ENCODE assay signal across 6 cellular contexts in the genomic region with DNA sequence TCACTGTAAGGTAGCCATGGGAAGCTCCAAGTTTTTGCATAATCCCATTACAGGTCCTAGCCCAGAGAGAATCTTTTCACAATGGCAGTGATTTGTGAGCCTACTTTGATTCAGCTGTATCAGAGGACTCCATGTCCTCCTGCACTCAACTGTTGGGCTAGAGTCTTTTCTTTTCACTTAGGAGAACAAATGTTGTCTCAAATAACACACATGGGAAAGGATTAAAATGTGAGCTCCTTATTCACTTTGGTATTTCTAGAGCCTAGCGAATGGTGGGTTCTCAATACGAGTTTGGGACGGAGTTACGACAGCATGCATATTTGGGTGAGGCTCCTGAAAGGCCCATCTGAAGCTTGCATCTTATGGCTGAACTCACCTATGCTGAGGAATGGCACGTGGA.
"Had no signal": no experiment of that assay in that cellular context is flagged by ENCODE, and none has a peak within 500 bp of the region (broad histone marks: within the 10 kb centered on the region; RNA-seq: fewer than 3 reads in every experiment).

No MANE protein-coding gene starts in this region.

- H3K27ac ChIP-seq: HL-60 had no signal

- H3K27me3 Mint-ChIP-seq: IgD-negative memory B cell had no signal

- ATAC-seq: HepG2, K562 had no signal

- H3K9me3 Mint-ChIP-seq: IgD-negative memory B cell had no signal

- H3K4me3 Mint-ChIP-seq: IgD-negative memory B cell had no signal

- H3K4me1 Mint-ChIP-seq: IgD-negative memory B cell had no signal

- H3K4me3 ChIP-seq: K562 had no signal

- H3K27ac Mint-ChIP-seq: IgD-negative memory B cell had no signal

- H3K36me3 Mint-ChIP-seq: IgD-negative memory B cell had no signal

- DNase-seq: IMR-90, KBM-7 had no signal
